8 cellular contexts compared by ENCODE assay signal in genomic region chr4:26081795-26082498, GRCh38.
DNase-seq lines count a peak whose midpoint lies in the region; ATAC-seq and TF ChIP-seq lines count a peak whose summit lies in the region.

No MANE protein-coding gene starts in this region.

- no peak overlapping the region for H3K27ac ChIP-seq in 22Rv1

- no peak overlapping the region for H3K4me3 Mint-ChIP-seq in naive thymus-derived CD8-positive, alpha-beta T cell

- DNase-seq in GM12865 (ENCODE audit: low read depth) (peak; percentile 59), NCI-H1092 (lab: John Stamatoyannopoulos, UW) (peak; percentile 43), activated gamma-delta T cell (lab: John Stamatoyannopoulos, UW) (no peak)
- peak in 3 of 10 donors; percentile 15 to 44 (median 28) for DNase-seq in naive thymus-derived CD8-positive, alpha-beta T cell

- TF ChIP-seq CTCF in 22Rv1 (IDR thresholded peaks at IDR 0.05) (peak; percentile 88), GM12865 (IDR thresholded peaks at IDR 0.05; ENCODE audit: insufficient read depth, low read depth, low read length, missing control alignments) (peak; percentile 48)

- no peaks in the 10 kb centered on the region for H3K36me3 Mint-ChIP-seq in naive thymus-derived CD8-positive, alpha-beta T cell

- H3K27ac Mint-ChIP-seq in naive thymus-derived CD8-positive, alpha-beta T cell, result no peak overlapping the region

- ATAC-seq in SK-N-SH treated with all-trans-retinoic acid at 6 μM for 48 hours (peak; percentile 53), esophagus mucosa (peak; percentile 74), HG02970 (IDR thresholded peaks at IDR 0.05; ENCODE audit: low FRiP score, unreplicated experiment) (no peak)
- peak; percentile 38 to 62 for ATAC-seq in naive thymus-derived CD8-positive, alpha-beta T cell

- H3K4me3 ChIP-seq in GM12865 (ENCODE audit: low read depth, low read length), result no peak overlapping the region

- POLR2A ChIA-PET in naive thymus-derived CD8-positive, alpha-beta T cell (lab: Charles Lee), result no interaction called here

- no peaks in the 10 kb centered on the region for H3K9me3 Mint-ChIP-seq in naive thymus-derived CD8-positive, alpha-beta T cell

- H3K4me1 Mint-ChIP-seq in naive thymus-derived CD8-positive, alpha-beta T cell, result peaks cover 3 to 16% (median 8%) of the 10 kb centered on the region in 4 donors

- H3K27me3 Mint-ChIP-seq in naive thymus-derived CD8-positive, alpha-beta T cell, result peaks cover 10 to 57% (median 24%) of the 10 kb centered on the region in 5 donors

TF ChIP-seq in SK-N-SH treated with all-trans-retinoic acid at 6 μM for 48 hours, 23 proteins besides CTCF, POLR2A, EP300 and RAD21:
- 0 out of 2 replicates have a peak, but pooled peaks have one; percentile 13 for TF ChIP-seq TSHZ2 (CRISPR knock-in tag; IDR thresholded peaks at IDR 0.05)
- no peak for TF ChIP-seq RARB (CRISPR knock-in tag; IDR thresholded peaks at IDR 0.05)
